ENCODE assay signal across 26 cellular contexts in genomic region chr17:77793888-77794235, GRCh38.
A peak's percentile ranks its signal among the peaks of the same experiment; 100 is the strongest.
DNase-seq lines count a peak whose midpoint lies in the region; ATAC-seq and TF ChIP-seq lines count a peak whose summit lies in the region.
"Had no signal": no experiment of that assay in that cellular context is flagged by ENCODE, and none has a peak within 500 bp of the region (broad histone marks: within the 10 kb centered on the region; RNA-seq: fewer than 3 reads in every experiment).

No MANE protein-coding gene starts in this region.

- TF ChIP-seq CTCF in glutamatergic neuron (IDR thresholded peaks at IDR 0.05; ENCODE audit: partially characterized antibody, unreplicated experiment): no peak
- no peak for TF ChIP-seq CTCF in spleen (IDR thresholded peaks at IDR 0.05 in 8 of 11, conservative IDR thresholded peaks at IDR 0.05 in 3 of 11)
- TF ChIP-seq CTCF in RWPE1 (conservative IDR thresholded peaks at IDR 0.05; ENCODE audit: low read depth): no peak

- H3K4me2 ChIP-seq in neuronal stem cell (ENCODE audit: insufficient read depth, low read length, poor library complexity, severe bottlenecking): no peak overlapping the region

- peaks cover 7% of the 10 kb centered on the region for H3K27me3 Mint-ChIP-seq in glutamatergic neuron (ENCODE audit: unreplicated experiment)
- peaks cover 8% of the 10 kb centered on the region for H3K27me3 Mint-ChIP-seq in activated T-helper 17 cell treated with anti-CD3 and anti-CD28 coated beads, Interleukin-2, amount 50 U/mL, for 72 hours
- H3K27me3 Mint-ChIP-seq: CD4-positive, alpha-beta memory T cell had no signal

- no peak overlapping the region for H2AFZ ChIP-seq in neuronal stem cell (ENCODE audit: low read length)

- H2BK15ac ChIP-seq in neuronal stem cell (ENCODE audit: low read length): no peak overlapping the region

- no peak overlapping the region for H3K4ac ChIP-seq in neuronal stem cell (ENCODE audit: low read length)

- intact Hi-C loops in cardiac septum (cut with DNase I): no loop called here
- intact Hi-C loops in right cardiac atrium (cut with DNase I): no loop called here
- intact Hi-C loops in spleen (cut with DNase I; ENCODE audit: low total_unique reads): no loop called here

- peak overlapping the region; percentile 75 for H2AK5ac ChIP-seq in neuronal stem cell (ENCODE audit: low read depth, low read length)

- H2BK12ac ChIP-seq in neuronal stem cell (ENCODE audit: low read length): no peak overlapping the region

- no peak overlapping the region for H2BK5ac ChIP-seq in neuronal stem cell (ENCODE audit: low read length)

- H3K9ac ChIP-seq in neuronal stem cell (ENCODE audit: low read depth, low read length, poor library complexity): no peak overlapping the region
- H3K9ac ChIP-seq: BLaER1 had no signal

- H3K27ac Mint-ChIP-seq in glutamatergic neuron (ENCODE audit: unreplicated experiment): no peak overlapping the region
- no peak overlapping the region for H3K27ac Mint-ChIP-seq in activated T-helper 17 cell treated with anti-CD3 and anti-CD28 coated beads, Interleukin-2, amount 50 U/mL, for 72 hours
- H3K27ac Mint-ChIP-seq: CD14-positive monocyte; CD4-positive, alpha-beta memory T cell; CD4-positive, CD25-positive, alpha-beta regulatory T cell; CD8-positive, alpha-beta memory T cell had no signal

- ATAC-seq in right cardiac atrium: no peak
- no peak for ATAC-seq in activated T-helper 17 cell treated with anti-CD3 and anti-CD28 coated beads, Interleukin-2, amount 50 U/mL, for 72 hours (replicated peaks)
- ATAC-seq: GM12878 had no signal

- H3K36me3 ChIP-seq in neuronal stem cell (replicated peaks in 1 of 2; ENCODE audit: control insufficient read depth in 2 of 2, insufficient read depth in 2 of 2, low read length in 2 of 2) (no peaks in the 10 kb centered on the region), spleen (no peaks in the 10 kb centered on the region)
- H3K36me3 ChIP-seq: BE2C, BLaER1 had no signal

- H3K4me3 ChIP-seq in right cardiac atrium (ENCODE audit: low read length) (no peak overlapping the region), neuronal stem cell (ENCODE audit: low read length in 2 of 2) (no peak overlapping the region), spleen (no peak overlapping the region)
- H3K4me3 ChIP-seq: BLaER1, GM12878 had no signal

- H3K9me3 ChIP-seq in right cardiac atrium (ENCODE audit: control insufficient read depth, low read length): no peaks in the 10 kb centered on the region
- H3K9me3 ChIP-seq in neuronal stem cell (replicated peaks in 1 of 2; ENCODE audit: control insufficient read depth in 2 of 2, insufficient read depth in 1 of 2, low read depth in 1 of 2, low read length in 2 of 2): no peaks in the 10 kb centered on the region
- H3K9me3 ChIP-seq in spleen: no peaks in the 10 kb centered on the region
- H3K9me3 ChIP-seq: BE2C, BLaER1 had no signal

- no peak overlapping the region for H2BK120ac ChIP-seq in neuronal stem cell (ENCODE audit: low read depth, low read length)

- H3K4me1 ChIP-seq in right cardiac atrium (ENCODE audit: control insufficient read depth, insufficient read depth, low read length) (no peaks in the 10 kb centered on the region), neuronal stem cell (ENCODE audit: control insufficient read depth in 2 of 2, insufficient read depth in 1 of 2, low read depth in 1 of 2, low read length in 2 of 2) (peaks cover 3 to 9% of the 10 kb centered on the region in 2 donors), spleen (peaks cover 0 to 7% (median 0%) of the 10 kb centered on the region in 6 donors)
- H3K4me1 ChIP-seq: BE2C had no signal

- peaks cover 3% of the 10 kb centered on the region for H3K4me1 Mint-ChIP-seq in glutamatergic neuron (ENCODE audit: low read depth, unreplicated experiment)
- peaks cover 7% of the 10 kb centered on the region for H3K4me1 Mint-ChIP-seq in activated T-helper 17 cell treated with anti-CD3 and anti-CD28 coated beads, Interleukin-2, amount 50 U/mL, for 72 hours
- H3K4me1 Mint-ChIP-seq: CD14-positive monocyte had no signal

- no peaks in the 10 kb centered on the region for H3K9me3 Mint-ChIP-seq in glutamatergic neuron (ENCODE audit: unreplicated experiment)
- no peaks in the 10 kb centered on the region for H3K9me3 Mint-ChIP-seq in activated T-helper 17 cell treated with anti-CD3 and anti-CD28 coated beads, Interleukin-2, amount 50 U/mL, for 72 hours
- H3K9me3 Mint-ChIP-seq: CD4-positive, CD25-positive, alpha-beta regulatory T cell; CD8-positive, alpha-beta memory T cell had no signal

- no peak overlapping the region for H3K18ac ChIP-seq in neuronal stem cell (ENCODE audit: low read length)

- DNase-seq in cardiac septum (ENCODE audit: low spot score) (peak; percentile 24), right cardiac atrium (no peak), glutamatergic neuron (peak; percentile 8), neuronal stem cell (ENCODE audit: low spot score) (no peak), spleen (peak; percentile 27), RWPE1 (ENCODE audit: low spot score) (no peak)
- DNase-seq in activated CD4-positive, alpha-beta T cell treated with anti-CD3 and anti-CD28 coated beads, Interleukin-2, amount 50 U/mL, for 48 hours: no peak
- DNase-seq: 8988T; ACHN; BE2C; C1 segment of cervical spinal cord; CD4-positive, alpha-beta memory T cell; CD4-positive, CD25-positive, alpha-beta regulatory T cell; COR-L47; DMS 273 treated with DMSO at 0.1 percent for 48 hours; DMS153; DMS53; DMS79; DND-41; EL; GDM1 had no signal

- no peak overlapping the region for H3K4me3 Mint-ChIP-seq in glutamatergic neuron (ENCODE audit: unreplicated experiment)
- no peak overlapping the region for H3K4me3 Mint-ChIP-seq in activated T-helper 17 cell treated with anti-CD3 and anti-CD28 coated beads, Interleukin-2, amount 50 U/mL, for 72 hours
- H3K4me3 Mint-ChIP-seq: CD14-positive monocyte; CD4-positive, alpha-beta memory T cell; CD4-positive, CD25-positive, alpha-beta regulatory T cell; CD8-positive, alpha-beta memory T cell had no signal

- no peaks in the 10 kb centered on the region for H3K36me3 Mint-ChIP-seq in glutamatergic neuron (ENCODE audit: unreplicated experiment)
- no peaks in the 10 kb centered on the region for H3K36me3 Mint-ChIP-seq in activated T-helper 17 cell treated with anti-CD3 and anti-CD28 coated beads, Interleukin-2, amount 50 U/mL, for 72 hours (ENCODE audit: low read depth)
- H3K36me3 Mint-ChIP-seq: CD14-positive monocyte; CD4-positive, alpha-beta memory T cell; CD4-positive, CD25-positive, alpha-beta regulatory T cell; CD8-positive, alpha-beta memory T cell had no signal

- CTCF ChIA-PET in RWPE1 (lab: Yijun Ruan, JAX): interaction anchor here (0.6 kb wide), 1 partner anchor 161 kb away, joined by 3 read pairs; no protein-coding TSS in a partner anchor

- no peak overlapping the region for H3K23ac ChIP-seq in neuronal stem cell (ENCODE audit: low read depth, low read length, poor library complexity)

- H4K8ac ChIP-seq in neuronal stem cell (ENCODE audit: low read depth, low read length): no peak overlapping the region

- no peak overlapping the region for H3K14ac ChIP-seq in neuronal stem cell (ENCODE audit: low read length)

- no peak for TF ChIP-seq POLR2A in spleen (IDR thresholded peaks at IDR 0.05)

- no peaks in the 10 kb centered on the region for H3K27me3 ChIP-seq in right cardiac atrium (ENCODE audit: control insufficient read depth, insufficient read depth)
- H3K27me3 ChIP-seq in neuronal stem cell (ENCODE audit: control insufficient read depth in 3 of 3, insufficient read depth in 3 of 3, low read depth in 1 of 3, low read length in 3 of 3): peaks cover 0 to 36% (median 26%) of the 10 kb centered on the region in 3 experiments
- H3K27me3 ChIP-seq in spleen (replicated peaks in 1 of 7): peaks cover 0 to 53% (median 5%) of the 10 kb centered on the region in 7 donors
- H3K27me3 ChIP-seq: BE2C, BLaER1 had no signal

- no peak overlapping the region for H3K27ac ChIP-seq in right cardiac atrium (ENCODE audit: low read length)
- H3K27ac ChIP-seq in neuronal stem cell (replicated peaks; ENCODE audit: low read length): no peak overlapping the region
- H3K27ac ChIP-seq in spleen: no peak overlapping the region
- no peak overlapping the region for H3K27ac ChIP-seq in RWPE1
- H3K27ac ChIP-seq: BLaER1 had no signal

- POLR2A ChIA-PET in RWPE1 (lab: Yijun Ruan, JAX; ENCODE audit: low non-redundant PET): no interaction called here

- H4K91ac ChIP-seq in neuronal stem cell (ENCODE audit: low read depth, low read length, poor library complexity): no peak overlapping the region

- WGBS in right cardiac atrium: 90% methylated on average over 8 of the region's 8 CpGs
- WGBS in neuronal stem cell (ENCODE audit: extremely low coverage in 2 of 2, insufficient read length in 2 of 2, insufficient replicate concordance in 1 of 2), 2 donors: no CpG with 5 or more reads among the region's 8 CpGs
- 86 to 93% (median 87%) methylated on average over 8 of the region's 8 CpGs for WGBS in spleen, 5 donors

- no peaks in the 10 kb centered on the region for H3K79me1 ChIP-seq in neuronal stem cell (ENCODE audit: low read depth, low read length)

Comparison
In these comparisons a context has a peak if more than half of its experiments do, and no peak if none do; other contexts are left out.
1. DNase-seq: peak in cardiac septum (single experiment), glutamatergic neuron (single experiment) and spleen (single experiment); none in right cardiac atrium (0 of 3), neuronal stem cell (single experiment), activated CD4-positive, alpha-beta T cell treated with anti-CD3 and anti-CD28 coated beads, Interleukin-2, amount 50 U/mL, for 48 hours (0 of 2) and RWPE1 (single experiment).